1 cellular context compared by ENCODE assay signal in genomic region chr14:45091696-45092095, GRCh38.
TF ChIP-seq lines count a peak whose summit lies in the region.

No MANE protein-coding gene starts in this region.

TF ChIP-seq in SK-N-SH treated with all-trans-retinoic acid at 6 μM for 48 hours, 23 proteins besides CTCF, POLR2A, EP300 and RAD21 (continued from another document):
- TF ChIP-seq PATZ1 (CRISPR knock-in tag; IDR thresholded peaks at IDR 0.05; ENCODE audit: borderline replicate concordance) (no peak), ZFP3 (CRISPR knock-in tag; IDR thresholded peaks at IDR 0.05) (no peak), ZNF70 (CRISPR knock-in tag; IDR thresholded peaks at IDR 0.05) (no peak)
